ENCODE assay signal across 1 cellular context in the genomic region with DNA sequence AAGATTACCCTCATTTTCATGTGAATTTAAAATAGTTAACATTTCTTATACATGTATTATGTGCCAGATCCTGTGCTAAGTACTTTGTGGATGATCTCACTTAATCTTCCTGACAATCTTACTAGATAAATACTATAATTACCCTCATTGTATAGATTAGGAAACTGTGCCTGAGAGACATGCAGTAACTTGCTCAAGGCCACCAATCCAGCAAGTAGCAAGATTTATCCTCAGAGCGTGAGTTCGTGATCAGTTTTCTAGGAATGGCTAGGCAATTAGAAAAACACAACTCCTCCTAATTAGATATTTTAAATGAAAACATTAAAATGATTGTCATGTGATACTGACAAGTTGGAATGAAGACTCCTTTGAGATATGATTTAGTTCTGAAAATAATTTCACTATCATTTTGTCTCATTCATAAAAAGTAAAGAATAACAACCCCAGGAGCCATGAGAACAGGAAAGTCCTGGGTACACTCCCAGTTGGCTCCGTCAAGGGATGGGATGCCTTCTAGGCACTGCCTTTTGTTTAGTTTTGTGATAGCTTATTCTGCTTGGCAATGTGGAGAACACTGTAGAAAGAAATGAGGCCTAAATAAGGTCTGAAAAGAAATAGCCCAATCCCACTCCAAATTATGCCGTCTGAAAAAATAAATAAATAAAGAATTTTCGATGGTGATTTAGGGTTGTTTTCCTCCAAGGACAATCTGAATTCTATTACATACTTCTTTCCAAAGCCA.
TF ChIP-seq lines count a peak whose summit lies in the region.

No MANE protein-coding gene starts in this region.

TF ChIP-seq in HEK293, 187 proteins besides CTCF, POLR2A, EP300 and RAD21 (continues in another document):
- TF ChIP-seq ZEB2 (tag by site-specific recombination; IDR thresholded peaks at IDR 0.05) (peak; percentile 64; the same call in 1 of the 2 replicates), ZNF366 (tag by site-specific recombination; conservative IDR thresholded peaks at IDR 0.05) (peak; percentile 63; the same call in 1 of the 2 replicates), ZNF677 (tag by site-specific recombination; IDR thresholded peaks at IDR 0.05) (no peak), SP7 (tag by site-specific recombination; IDR thresholded peaks at IDR 0.05) (peak; percentile 87), ZNF423 (tag by site-specific recombination; IDR thresholded peaks at IDR 0.05) (no peak), ZNF133 (tag by site-specific recombination; IDR thresholded peaks at IDR 0.05) (no peak), OSR2 (tag by site-specific recombination; IDR thresholded peaks at IDR 0.05) (peak; percentile 59; the same call in 1 of the 2 replicates), IKZF3 (tag by site-specific recombination; IDR thresholded peaks at IDR 0.05) (no peak), GLIS2 (tag by site-specific recombination; IDR thresholded peaks at IDR 0.05) (no peak), ZNF292 (tag by site-specific recombination; IDR thresholded peaks at IDR 0.05; ENCODE audit: borderline replicate concordance, low read depth) (no peak), ZNF48 (tag by site-specific recombination; IDR thresholded peaks at IDR 0.05) (no peak), GFI1B (tag by site-specific recombination; IDR thresholded peaks at IDR 0.05) (no peak), ZNF341 (tag by site-specific recombination; IDR thresholded peaks at IDR 0.05; ENCODE audit: low read depth) (no peak), ZNF555 (tag by site-specific recombination; conservative IDR thresholded peaks at IDR 0.05) (no peak), ZNF16 (tag by site-specific recombination; IDR thresholded peaks at IDR 0.05; ENCODE audit: low read depth) (no peak), ZNF239 (tag by site-specific recombination; IDR thresholded peaks at IDR 0.05) (no peak), ZNF157 (tag by site-specific recombination; IDR thresholded peaks at IDR 0.05) (no peak), ZNF391 (tag by site-specific recombination; IDR thresholded peaks at IDR 0.05; ENCODE audit: borderline replicate concordance, low read depth) (no peak), ZNF324 (tag by site-specific recombination; IDR thresholded peaks at IDR 0.05) (no peak), ZNF571 (tag by site-specific recombination; IDR thresholded peaks at IDR 0.05) (no peak), ZNF202 (tag by site-specific recombination; IDR thresholded peaks at IDR 0.05; ENCODE audit: borderline replicate concordance) (no peak), ZNF658 (tag by site-specific recombination; IDR thresholded peaks at IDR 0.05) (no peak), HOXD13 (CRISPR knock-in tag; IDR thresholded peaks at IDR 0.05; ENCODE audit: borderline replicate concordance) (no peak), ZNF174 (tag by site-specific recombination; IDR thresholded peaks at IDR 0.05) (no peak), ZNF214 (tag by site-specific recombination; IDR thresholded peaks at IDR 0.05; ENCODE audit: borderline replicate concordance) (no peak), ZNF114 (tag by site-specific recombination; IDR thresholded peaks at IDR 0.05) (no peak), ZBTB17 (tag by site-specific recombination; IDR thresholded peaks at IDR 0.05) (no peak), ZNF629 (tag by site-specific recombination; IDR thresholded peaks at IDR 0.05) (peak; percentile 54; the same call in 1 of the 2 replicates), ZNF76 (tag by site-specific recombination; IDR thresholded peaks at IDR 0.05; ENCODE audit: borderline replicate concordance, low read depth) (no peak), EGR2 (tag by site-specific recombination; IDR thresholded peaks at IDR 0.05; ENCODE audit: low read depth) (no peak), ZNF132 (tag by site-specific recombination; IDR thresholded peaks at IDR 0.05; ENCODE audit: borderline replicate concordance) (no peak), ZBTB8A (tag by site-specific recombination; IDR thresholded peaks at IDR 0.05) (no peak), ZNF747 (tag by site-specific recombination; IDR thresholded peaks at IDR 0.05) (no peak), ZNF175 (tag by site-specific recombination; IDR thresholded peaks at IDR 0.05) (no peak), PRDM1 (tag by site-specific recombination; IDR thresholded peaks at IDR 0.05) (no peak), ZBTB21 (tag by site-specific recombination; IDR thresholded peaks at IDR 0.05) (no peak), SCRT2 (tag by site-specific recombination; IDR thresholded peaks at IDR 0.05) (no peak), ZNF768 (tag by site-specific recombination; IDR thresholded peaks at IDR 0.05) (no peak), KLF10 (tag by site-specific recombination; IDR thresholded peaks at IDR 0.05) (no peak), HOXC10 (CRISPR knock-in tag; IDR thresholded peaks at IDR 0.05) (no peak)
- TF ChIP-seq, protein P1, sequence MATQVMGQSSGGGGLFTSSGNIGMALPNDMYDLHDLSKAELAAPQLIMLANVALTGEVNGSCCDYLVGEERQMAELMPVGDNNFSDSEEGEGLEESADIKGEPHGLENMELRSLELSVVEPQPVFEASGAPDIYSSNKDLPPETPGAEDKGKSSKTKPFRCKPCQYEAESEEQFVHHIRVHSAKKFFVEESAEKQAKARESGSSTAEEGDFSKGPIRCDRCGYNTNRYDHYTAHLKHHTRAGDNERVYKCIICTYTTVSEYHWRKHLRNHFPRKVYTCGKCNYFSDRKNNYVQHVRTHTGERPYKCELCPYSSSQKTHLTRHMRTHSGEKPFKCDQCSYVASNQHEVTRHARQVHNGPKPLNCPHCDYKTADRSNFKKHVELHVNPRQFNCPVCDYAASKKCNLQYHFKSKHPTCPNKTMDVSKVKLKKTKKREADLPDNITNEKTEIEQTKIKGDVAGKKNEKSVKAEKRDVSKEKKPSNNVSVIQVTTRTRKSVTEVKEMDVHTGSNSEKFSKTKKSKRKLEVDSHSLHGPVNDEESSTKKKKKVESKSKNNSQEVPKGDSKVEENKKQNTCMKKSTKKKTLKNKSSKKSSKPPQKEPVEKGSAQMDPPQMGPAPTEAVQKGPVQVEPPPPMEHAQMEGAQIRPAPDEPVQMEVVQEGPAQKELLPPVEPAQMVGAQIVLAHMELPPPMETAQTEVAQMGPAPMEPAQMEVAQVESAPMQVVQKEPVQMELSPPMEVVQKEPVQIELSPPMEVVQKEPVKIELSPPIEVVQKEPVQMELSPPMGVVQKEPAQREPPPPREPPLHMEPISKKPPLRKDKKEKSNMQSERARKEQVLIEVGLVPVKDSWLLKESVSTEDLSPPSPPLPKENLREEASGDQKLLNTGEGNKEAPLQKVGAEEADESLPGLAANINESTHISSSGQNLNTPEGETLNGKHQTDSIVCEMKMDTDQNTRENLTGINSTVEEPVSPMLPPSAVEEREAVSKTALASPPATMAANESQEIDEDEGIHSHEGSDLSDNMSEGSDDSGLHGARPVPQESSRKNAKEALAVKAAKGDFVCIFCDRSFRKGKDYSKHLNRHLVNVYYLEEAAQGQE (tag by site-specific recombination; IDR thresholded peaks at IDR 0.05) = no peak
- TF ChIP-seq, protein P2, sequence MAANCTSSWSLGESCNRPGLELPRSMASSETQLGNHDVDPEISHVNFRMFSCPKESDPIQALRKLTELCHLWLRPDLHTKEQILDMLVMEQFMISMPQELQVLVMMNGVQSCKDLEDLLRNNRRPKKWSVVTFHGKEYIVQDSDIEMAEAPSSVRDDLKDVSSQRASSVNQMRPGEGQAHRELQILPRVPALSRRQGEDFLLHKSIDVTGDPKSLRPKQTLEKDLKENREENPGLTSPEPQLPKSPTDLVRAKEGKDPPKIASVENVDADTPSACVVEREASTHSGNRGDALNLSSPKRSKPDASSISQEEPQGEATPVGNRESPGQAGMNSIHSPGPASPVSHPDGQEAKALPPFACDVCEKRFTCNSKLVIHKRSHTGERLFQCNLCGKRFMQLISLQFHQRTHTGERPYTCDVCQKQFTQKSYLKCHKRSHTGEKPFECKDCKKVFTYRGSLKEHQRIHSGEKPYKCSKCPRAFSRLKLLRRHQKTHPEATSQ (tag by site-specific recombination; IDR thresholded peaks at IDR 0.05) = no peak
- TF ChIP-seq, protein P3, sequence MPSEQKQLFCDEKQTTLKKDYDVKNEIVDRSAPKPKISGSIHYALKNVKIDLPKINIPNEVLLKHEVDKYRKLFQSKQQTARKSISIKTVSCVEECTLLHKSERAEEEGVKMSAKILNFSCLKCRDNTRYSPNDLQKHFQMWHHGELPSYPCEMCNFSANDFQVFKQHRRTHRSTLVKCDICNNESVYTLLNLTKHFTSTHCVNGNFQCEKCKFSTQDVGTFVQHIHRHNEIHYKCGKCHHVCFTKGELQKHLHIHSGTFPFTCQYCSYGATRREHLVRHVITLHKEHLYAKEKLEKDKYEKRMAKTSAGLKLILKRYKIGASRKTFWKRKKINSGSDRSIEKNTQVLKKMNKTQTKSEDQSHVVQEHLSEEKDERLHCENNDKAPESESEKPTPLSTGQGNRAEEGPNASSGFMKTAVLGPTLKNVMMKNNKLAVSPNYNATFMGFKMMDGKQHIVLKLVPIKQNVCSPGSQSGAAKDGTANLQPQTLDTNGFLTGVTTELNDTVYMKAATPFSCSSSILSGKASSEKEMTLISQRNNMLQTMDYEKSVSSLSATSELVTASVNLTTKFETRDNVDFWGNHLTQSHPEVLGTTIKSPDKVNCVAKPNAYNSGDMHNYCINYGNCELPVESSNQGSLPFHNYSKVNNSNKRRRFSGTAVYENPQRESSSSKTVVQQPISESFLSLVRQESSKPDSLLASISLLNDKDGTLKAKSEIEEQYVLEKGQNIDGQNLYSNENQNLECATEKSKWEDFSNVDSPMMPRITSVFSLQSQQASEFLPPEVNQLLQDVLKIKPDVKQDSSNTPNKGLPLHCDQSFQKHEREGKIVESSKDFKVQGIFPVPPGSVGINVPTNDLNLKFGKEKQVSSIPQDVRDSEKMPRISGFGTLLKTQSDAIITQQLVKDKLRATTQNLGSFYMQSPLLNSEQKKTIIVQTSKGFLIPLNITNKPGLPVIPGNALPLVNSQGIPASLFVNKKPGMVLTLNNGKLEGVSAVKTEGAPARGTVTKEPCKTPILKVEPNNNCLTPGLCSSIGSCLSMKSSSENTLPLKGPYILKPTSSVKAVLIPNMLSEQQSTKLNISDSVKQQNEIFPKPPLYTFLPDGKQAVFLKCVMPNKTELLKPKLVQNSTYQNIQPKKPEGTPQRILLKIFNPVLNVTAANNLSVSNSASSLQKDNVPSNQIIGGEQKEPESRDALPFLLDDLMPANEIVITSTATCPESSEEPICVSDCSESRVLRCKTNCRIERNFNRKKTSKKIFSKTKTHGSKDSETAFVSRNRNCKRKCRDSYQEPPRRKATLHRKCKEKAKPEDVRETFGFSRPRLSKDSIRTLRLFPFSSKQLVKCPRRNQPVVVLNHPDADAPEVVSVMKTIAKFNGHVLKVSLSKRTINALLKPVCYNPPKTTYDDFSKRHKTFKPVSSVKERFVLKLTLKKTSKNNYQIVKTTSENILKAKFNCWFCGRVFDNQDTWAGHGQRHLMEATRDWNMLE (tag by site-specific recombination; conservative IDR thresholded peaks at IDR 0.05; ENCODE audit: low read depth) = no peak
- TF ChIP-seq, protein P4, sequence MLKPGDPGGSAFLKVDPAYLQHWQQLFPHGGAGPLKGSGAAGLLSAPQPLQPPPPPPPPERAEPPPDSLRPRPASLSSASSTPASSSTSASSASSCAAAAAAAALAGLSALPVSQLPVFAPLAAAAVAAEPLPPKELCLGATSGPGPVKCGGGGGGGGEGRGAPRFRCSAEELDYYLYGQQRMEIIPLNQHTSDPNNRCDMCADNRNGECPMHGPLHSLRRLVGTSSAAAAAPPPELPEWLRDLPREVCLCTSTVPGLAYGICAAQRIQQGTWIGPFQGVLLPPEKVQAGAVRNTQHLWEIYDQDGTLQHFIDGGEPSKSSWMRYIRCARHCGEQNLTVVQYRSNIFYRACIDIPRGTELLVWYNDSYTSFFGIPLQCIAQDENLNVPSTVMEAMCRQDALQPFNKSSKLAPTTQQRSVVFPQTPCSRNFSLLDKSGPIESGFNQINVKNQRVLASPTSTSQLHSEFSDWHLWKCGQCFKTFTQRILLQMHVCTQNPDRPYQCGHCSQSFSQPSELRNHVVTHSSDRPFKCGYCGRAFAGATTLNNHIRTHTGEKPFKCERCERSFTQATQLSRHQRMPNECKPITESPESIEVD (tag by site-specific recombination; IDR thresholded peaks at IDR 0.05) = no peak
- TF ChIP-seq, protein P5, sequence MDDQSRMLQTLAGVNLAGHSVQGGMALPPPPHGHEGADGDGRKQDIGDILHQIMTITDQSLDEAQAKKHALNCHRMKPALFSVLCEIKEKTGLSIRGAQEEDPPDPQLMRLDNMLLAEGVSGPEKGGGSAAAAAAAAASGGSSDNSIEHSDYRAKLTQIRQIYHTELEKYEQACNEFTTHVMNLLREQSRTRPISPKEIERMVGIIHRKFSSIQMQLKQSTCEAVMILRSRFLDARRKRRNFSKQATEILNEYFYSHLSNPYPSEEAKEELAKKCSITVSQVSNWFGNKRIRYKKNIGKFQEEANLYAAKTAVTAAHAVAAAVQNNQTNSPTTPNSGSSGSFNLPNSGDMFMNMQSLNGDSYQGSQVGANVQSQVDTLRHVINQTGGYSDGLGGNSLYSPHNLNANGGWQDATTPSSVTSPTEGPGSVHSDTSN (CRISPR knock-in tag; IDR thresholded peaks at IDR 0.05) = no peak
- TF ChIP-seq, protein P6, sequence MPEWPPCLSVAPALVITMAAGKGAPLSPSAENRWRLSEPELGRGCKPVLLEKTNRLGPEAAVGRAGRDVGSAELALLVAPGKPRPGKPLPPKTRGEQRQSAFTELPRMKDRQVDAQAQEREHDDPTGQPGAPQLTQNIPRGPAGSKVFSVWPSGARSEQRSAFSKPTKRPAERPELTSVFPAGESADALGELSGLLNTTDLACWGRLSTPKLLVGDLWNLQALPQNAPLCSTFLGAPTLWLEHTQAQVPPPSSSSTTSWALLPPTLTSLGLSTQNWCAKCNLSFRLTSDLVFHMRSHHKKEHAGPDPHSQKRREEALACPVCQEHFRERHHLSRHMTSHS (tag by site-specific recombination; IDR thresholded peaks at IDR 0.05) = no peak
- TF ChIP-seq, protein P7, sequence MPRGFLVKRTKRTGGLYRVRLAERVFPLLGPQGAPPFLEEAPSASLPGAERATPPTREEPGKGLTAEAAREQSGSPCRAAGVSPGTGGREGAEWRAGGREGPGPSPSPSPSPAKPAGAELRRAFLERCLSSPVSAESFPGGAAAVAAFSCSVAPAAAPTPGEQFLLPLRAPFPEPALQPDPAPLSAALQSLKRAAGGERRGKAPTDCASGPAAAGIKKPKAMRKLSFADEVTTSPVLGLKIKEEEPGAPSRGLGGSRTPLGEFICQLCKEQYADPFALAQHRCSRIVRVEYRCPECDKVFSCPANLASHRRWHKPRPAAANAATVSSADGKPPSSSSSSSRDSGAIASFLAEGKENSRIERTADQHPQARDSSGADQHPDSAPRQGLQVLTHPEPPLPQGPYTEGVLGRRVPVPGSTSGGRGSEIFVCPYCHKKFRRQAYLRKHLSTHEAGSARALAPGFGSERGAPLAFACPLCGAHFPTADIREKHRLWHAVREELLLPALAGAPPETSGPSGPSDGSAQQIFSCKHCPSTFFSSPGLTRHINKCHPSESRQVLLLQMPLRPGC (tag by site-specific recombination; IDR thresholded peaks at IDR 0.05) = no peak
- TF ChIP-seq, protein P8, sequence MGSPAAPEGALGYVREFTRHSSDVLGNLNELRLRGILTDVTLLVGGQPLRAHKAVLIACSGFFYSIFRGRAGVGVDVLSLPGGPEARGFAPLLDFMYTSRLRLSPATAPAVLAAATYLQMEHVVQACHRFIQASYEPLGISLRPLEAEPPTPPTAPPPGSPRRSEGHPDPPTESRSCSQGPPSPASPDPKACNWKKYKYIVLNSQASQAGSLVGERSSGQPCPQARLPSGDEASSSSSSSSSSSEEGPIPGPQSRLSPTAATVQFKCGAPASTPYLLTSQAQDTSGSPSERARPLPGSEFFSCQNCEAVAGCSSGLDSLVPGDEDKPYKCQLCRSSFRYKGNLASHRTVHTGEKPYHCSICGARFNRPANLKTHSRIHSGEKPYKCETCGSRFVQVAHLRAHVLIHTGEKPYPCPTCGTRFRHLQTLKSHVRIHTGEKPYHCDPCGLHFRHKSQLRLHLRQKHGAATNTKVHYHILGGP (tag by site-specific recombination; IDR thresholded peaks at IDR 0.05) = peak; percentile 73
